In the genomic region with DNA sequence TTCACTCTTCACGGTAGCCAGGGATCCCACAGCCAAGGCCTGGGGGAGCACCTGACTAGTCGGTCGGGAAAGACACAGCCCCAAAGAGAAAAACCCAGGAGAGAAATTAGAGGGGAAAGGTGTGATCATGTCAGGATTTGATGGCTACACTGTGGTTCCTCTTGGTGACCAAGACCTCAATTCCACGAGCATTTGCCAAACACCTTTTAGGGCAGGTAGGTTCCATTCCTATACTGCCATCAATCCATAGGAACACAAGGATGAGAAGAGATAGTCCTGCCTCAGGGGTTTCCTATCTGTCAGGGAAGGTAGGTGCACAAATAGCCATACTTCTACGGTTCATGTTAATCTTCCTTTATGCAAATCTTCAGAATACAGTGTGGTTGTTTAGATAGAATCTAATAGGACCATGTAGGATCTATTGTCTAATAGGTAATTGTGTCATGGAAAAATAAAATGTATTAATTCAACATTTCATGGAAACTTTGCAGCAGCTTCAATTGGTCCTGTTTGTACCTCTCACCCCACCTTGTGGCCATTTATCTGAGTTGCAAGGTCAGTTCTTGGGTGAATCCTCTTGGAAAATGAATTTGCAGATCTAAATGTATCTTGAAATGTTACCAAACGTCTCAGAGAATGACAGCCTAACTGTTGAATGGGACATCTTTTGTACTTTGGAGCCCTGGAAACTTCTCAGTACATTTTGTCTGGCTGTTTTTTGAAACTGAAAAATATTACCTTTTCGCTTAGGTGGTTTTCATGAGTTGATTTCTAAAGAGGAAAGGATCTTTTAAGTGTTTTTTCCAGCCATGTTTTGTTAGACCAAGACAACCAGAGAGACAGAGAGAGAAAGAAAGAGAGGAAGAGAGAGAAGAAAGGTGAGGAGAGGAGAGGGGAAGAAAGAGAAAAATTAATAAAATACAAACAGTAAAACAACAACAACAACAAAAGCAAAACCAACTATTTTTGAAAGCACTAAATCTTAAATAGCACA, we compare ENCODE assay signal across 9 cellular contexts. TPM values are rescaled to one million over a fixed set of nuclear protein-coding genes. Genes with fewer than 3 reads are reported as not detected.
DNase-seq lines count a peak whose midpoint lies in the region; ATAC-seq and TF ChIP-seq lines count a peak whose summit lies in the region.
"Had no signal": no experiment of that assay in that cellular context is flagged by ENCODE, and none has a peak within 500 bp of the region (broad histone marks: within the 10 kb centered on the region; RNA-seq: fewer than 3 reads in every experiment).

No MANE protein-coding gene starts in this region.

- DNase-seq in NCI-H2107 treated with DMSO at 0.1 percent for 48 hours (lab: John Stamatoyannopoulos, UW; ENCODE audit: unreplicated experiment) (peak; percentile 11), NCI-H2107 (lab: John Stamatoyannopoulos, UW) (no peak), HFFc6 (peak; percentile 68), SHP77 (lab: John Stamatoyannopoulos, UW) (peak; percentile 48 to 54), endothelial cell (ENCODE audit: low spot score) (peak; percentile 57), midbrain (lab: John Stamatoyannopoulos, UW) (peak; percentile 30)

- no peaks in the 10 kb centered on the region for H3K36me3 Mint-ChIP-seq in HFFc6 (ENCODE audit: low read depth)
- H3K36me3 Mint-ChIP-seq in endothelial cell (ENCODE audit: low read depth, unreplicated experiment) = no peaks in the 10 kb centered on the region

- H3K27me3 Mint-ChIP-seq in HFFc6 (ENCODE audit: insufficient read depth) (peaks cover 14% of the 10 kb centered on the region), endothelial cell (ENCODE audit: unreplicated experiment) (peaks cover 1% of the 10 kb centered on the region)

- H3K9me3 Mint-ChIP-seq in HFFc6 (no peaks in the 10 kb centered on the region), endothelial cell (ENCODE audit: unreplicated experiment) (no peaks in the 10 kb centered on the region)

- H3K27ac Mint-ChIP-seq in HFFc6 (no peak overlapping the region), endothelial cell (ENCODE audit: unreplicated experiment) (no peak overlapping the region)

- ATAC-seq in HG02571 (IDR thresholded peaks at IDR 0.05; ENCODE audit: unreplicated experiment) (no peak), GM19351 (IDR thresholded peaks at IDR 0.05; ENCODE audit: unreplicated experiment) (no peak)

- TF ChIP-seq CTCF in HFFc6 (IDR thresholded peaks at IDR 0.05) (peak; percentile 94), endothelial cell (IDR thresholded peaks at IDR 0.05; ENCODE audit: unreplicated experiment) (peak; percentile 88)

- H3K4me3 Mint-ChIP-seq in HFFc6 = no peak overlapping the region
- no peak overlapping the region for H3K4me3 Mint-ChIP-seq in endothelial cell (ENCODE audit: unreplicated experiment)

- H3K4me1 Mint-ChIP-seq in HFFc6 (ENCODE audit: low read depth) (peaks cover 6% of the 10 kb centered on the region; the same call in 1 of the 2 replicates), endothelial cell (ENCODE audit: unreplicated experiment) (no peaks in the 10 kb centered on the region)

RNA-seq across cellular contexts. Expression of a gene that starts 33.7 kb away (rescaled TPM):
- not detected for total RNA-seq in HFFc6 (2021; fragmentation: NEBNext Ultra II Directional; extraction: Animal tissue kit (Norgen Biotek cat#: 25700))
- not detected for total RNA-seq in endothelial cell (ENCODE audit: unreplicated experiment)
- total RNA-seq: temporal lobe had no signal
